22 cellular contexts compared by ENCODE assay signal in genomic region chr22:17955611-17956379, GRCh38.
DNase-seq lines count a peak whose midpoint lies in the region; ATAC-seq and TF ChIP-seq lines count a peak whose summit lies in the region.
"Had no signal": no experiment of that assay in that cellular context is flagged by ENCODE, and none has a peak within 500 bp of the region (broad histone marks: within the 10 kb centered on the region; RNA-seq: fewer than 3 reads in every experiment).

No MANE protein-coding gene starts in this region.

- H4K91ac ChIP-seq in IMR-90 (ENCODE audit: insufficient read depth, low read depth, low read length), result no peak overlapping the region
- no peak overlapping the region for H4K91ac ChIP-seq in mesenchymal stem cell (ENCODE audit: low read length)

- POLR2A ChIA-PET in IMR-90 (lab: Charles Lee; ENCODE audit: unreplicated experiment), result no interaction called here

- H3K36me3 Mint-ChIP-seq in brain, result peaks cover 22% of the 10 kb centered on the region
- peaks cover 58% of the 10 kb centered on the region for H3K36me3 Mint-ChIP-seq in stimulated activated memory B cell treated with anti-CD40 and anti-IgM and Interleukin-4, amounts not matched to agents 10 μg/mL and 1 μg/mL and 100 μg/mL, for 72 hours
- H3K36me3 Mint-ChIP-seq: neural progenitor cell had no signal

- H3K14ac ChIP-seq in IMR-90 (replicated peaks; ENCODE audit: low read depth, low read length) (peak overlapping the region; percentile 19; the same call in 1 of the 2 replicates), mesenchymal stem cell (ENCODE audit: low read length in 2 of 2) (peak overlapping the region in 1 of 2 experiments; percentile 66)

- peak overlapping the region; percentile 48 for H2AK9ac ChIP-seq in IMR-90 (replicated peaks; ENCODE audit: low read depth, low read length, poor library complexity)

- H4K8ac ChIP-seq in IMR-90 (ENCODE audit: low read depth in 2 of 2, low read length in 2 of 2) (no peak overlapping the region; a peak in 1 of 4 replicates), mesenchymal stem cell (ENCODE audit: low read length) (no peak overlapping the region)

- peaks cover 58% of the 10 kb centered on the region for H3K4me1 Mint-ChIP-seq in brain
- H3K4me1 Mint-ChIP-seq in stimulated activated memory B cell treated with anti-CD40 and anti-IgM and Interleukin-4, amounts not matched to agents 10 μg/mL and 1 μg/mL and 100 μg/mL, for 72 hours, result peaks cover 84% of the 10 kb centered on the region
- H3K4me1 Mint-ChIP-seq: activated CD4-positive, alpha-beta T cell treated with anti-CD3 and anti-CD28 coated beads, Interleukin-2, amount 10 ng/mL, durations not matched to agents 24 days and 14 days had no signal

- BruUV-seq in IMR-90 (replicated peaks; lab: Mats Ljungman, UMichigan), result no TSS peak

- H3K9me3 ChIP-seq in IMR-90 (ENCODE audit: control insufficient read depth, insufficient read depth, low read length) (no peaks in the 10 kb centered on the region), mesenchymal stem cell (ENCODE audit: control insufficient read depth, low read length) (no peaks in the 10 kb centered on the region)
- H3K9me3 ChIP-seq: gastrocnemius medialis, SJSA1 had no signal

- H3K18ac ChIP-seq in IMR-90 (ENCODE audit: low read depth, low read length), result no peak overlapping the region
- peak overlapping the region in 1 of 2 experiments; percentile 41 for H3K18ac ChIP-seq in mesenchymal stem cell (ENCODE audit: low read depth in 1 of 2, low read length in 2 of 2)

- H3K27me3 ChIP-seq in IMR-90 (ENCODE audit: control insufficient read depth, insufficient read depth, low read length), result no peaks in the 10 kb centered on the region
- H3K27me3 ChIP-seq in mesenchymal stem cell (ENCODE audit: control insufficient read depth in 1 of 2, insufficient read depth in 1 of 2, low read length in 2 of 2), result no peaks in the 10 kb centered on the region
- H3K27me3 ChIP-seq: gastrocnemius medialis, neural progenitor cell, SJSA1 had no signal

- peaks cover 51 to 84% of the 10 kb centered on the region in 2 experiments for H3K79me1 ChIP-seq in IMR-90 (ENCODE audit: low read depth in 1 of 2, low read length in 2 of 2)
- peaks cover 2% of the 10 kb centered on the region for H3K79me1 ChIP-seq in mesenchymal stem cell (replicated peaks; ENCODE audit: low read length, poor library complexity, severe bottlenecking)

- in situ Hi-C loops in IMR-90 (cut with MboI; ENCODE audit: low sequenced_read_pairs), result no loop called here

- dilution Hi-C loops in IMR-90 (cut with HindIII; ENCODE audit: low sequenced_read_pairs, unreplicated experiment), result no loop called here

- no peak for TF ChIP-seq CTCF in IMR-90 (conservative IDR thresholded peaks at IDR 0.05; ENCODE audit: low read depth, low read length)
- no peak for TF ChIP-seq CTCF in brain (conservative IDR thresholded peaks at IDR 0.05)

- no peak for TF ChIP-seq POLR2A in IMR-90 (IDR thresholded peaks at IDR 0.05; ENCODE audit: low read depth, low read length)

- H3K9ac ChIP-seq in IMR-90 (ENCODE audit: low read depth, low read length), result no peak overlapping the region
- no peak overlapping the region for H3K9ac ChIP-seq in mesenchymal stem cell (ENCODE audit: low read length)
- H3K9ac ChIP-seq: neural progenitor cell, parathyroid adenoma had no signal

- no peak overlapping the region for H2BK120ac ChIP-seq in IMR-90 (ENCODE audit: low read depth, low read length)
- no peak overlapping the region for H2BK120ac ChIP-seq in mesenchymal stem cell (ENCODE audit: low read depth, low read length)

- TF ChIP-seq RAD21 in IMR-90 (IDR thresholded peaks at IDR 0.05; ENCODE audit: low read length), result no peak

- intact Hi-C loops in IMR-90 (cut with micrococcal nuclease), result no loop called here

- CTCF ChIA-PET in IMR-90 (lab: Yijun Ruan, JAX), result interaction anchor here (0.5 kb wide), 1 partner anchor 860 kb away, joined by 3 read pairs; no protein-coding TSS in a partner anchor

- H2BK15ac ChIP-seq in IMR-90 (ENCODE audit: low read depth, low read length), result no peak overlapping the region
- H2BK15ac ChIP-seq in mesenchymal stem cell (ENCODE audit: low read depth, poor library complexity, severe bottlenecking), result no peak overlapping the region

- H3K23ac ChIP-seq in IMR-90 (ENCODE audit: low read depth, low read length) (no peak overlapping the region), mesenchymal stem cell (ENCODE audit: low read length in 2 of 2) (no peak overlapping the region)

- DNase-seq in IMR-90 (no peak), mesenchymal stem cell (no peak), NOMO-1 (lab: John Stamatoyannopoulos, UW; ENCODE audit: unreplicated experiment in 2 of 2) (no peak)
- DNase-seq: activated CD4-positive, alpha-beta T cell treated with anti-CD3 and anti-CD28 coated beads, Interleukin-2, amount 10 ng/mL, durations not matched to agents 24 days and 14 days; activated T-cell treated with anti-CD3 and anti-CD28 coated beads, Interleukin-2, amount 50 U/mL, for 24 hours; COR-L47; gastrocnemius medialis; KG1; NCI-H1105 treated with DMSO at 0.1 percent for 48 hours; NCI-H187 treated with DMSO at 0.1 percent for 48 hours; NCI-H2171; NCI-H510A; stimulated activated CD4-positive, alpha-beta T cell treated with anti-CD3 and anti-CD28 coated beads, Interleukin-4, amount 100 ng/mL, for 1 hour; trophoblast cell had no signal

- H3K36me3 ChIP-seq in IMR-90 (ENCODE audit: control insufficient read depth, insufficient read depth, low read length) (no peaks in the 10 kb centered on the region; the same call in 1 of the 2 replicates), mesenchymal stem cell (ENCODE audit: control insufficient read depth in 1 of 2, insufficient read depth in 2 of 2, low read depth in 1 of 2, low read length in 2 of 2) (peaks cover 7 to 22% of the 10 kb centered on the region in 2 experiments)
- H3K36me3 ChIP-seq: gastrocnemius medialis, neural progenitor cell had no signal

- peaks cover 10% of the 10 kb centered on the region for H3K4me1 ChIP-seq in IMR-90 (ENCODE audit: control insufficient read depth, insufficient read depth, low read length)
- H3K4me1 ChIP-seq in mesenchymal stem cell (ENCODE audit: control insufficient read depth, insufficient read depth, low read depth, low read length), result peaks cover 53% of the 10 kb centered on the region
- H3K4me1 ChIP-seq: SJSA1 had no signal

- H3K4me3 ChIP-seq in IMR-90 (ENCODE audit: insufficient read depth, low read depth, low read length), result no peak overlapping the region
- H3K4me3 ChIP-seq in mesenchymal stem cell (ENCODE audit: insufficient read depth in 1 of 2, low read depth in 1 of 2, low read length in 2 of 2), result no peak overlapping the region
- H3K4me3 ChIP-seq: gastrocnemius medialis, neural progenitor cell, SJSA1 had no signal

- H2BK12ac ChIP-seq in mesenchymal stem cell (ENCODE audit: low read length in 2 of 2), result no peak overlapping the region

- H3K27ac ChIP-seq in IMR-90 (ENCODE audit: insufficient read depth, low read length), result no peak overlapping the region
- peak overlapping the region; percentile 15 for H3K27ac ChIP-seq in mesenchymal stem cell (ENCODE audit: low read length, poor library complexity, severe bottlenecking)
- H3K27ac ChIP-seq: neural progenitor cell, parathyroid adenoma, SJSA1 had no signal

- WGBS in IMR-90 (ENCODE audit: extremely low coverage in 2 of 2, insufficient read length in 1 of 2), 2 experiments, result 100% methylated on average over 1 of the region's 8 CpGs; no CpG with 5 or more reads in 1 of the 2 experiments
- WGBS in mesenchymal stem cell, result 87% methylated on average over 7 of the region's 8 CpGs

- peak overlapping the region in 1 of 5 experiments; percentile 3 for H3K4me3 Mint-ChIP-seq in brain
- H3K4me3 Mint-ChIP-seq in stimulated activated memory B cell treated with anti-CD40 and anti-IgM and Interleukin-4, amounts not matched to agents 10 μg/mL and 1 μg/mL and 100 μg/mL, for 72 hours, result no peak overlapping the region
- H3K4me3 Mint-ChIP-seq: activated CD4-positive, alpha-beta T cell treated with anti-CD3 and anti-CD28 coated beads, Interleukin-2, amount 10 ng/mL, durations not matched to agents 24 days and 14 days; activated T-cell treated with anti-CD3 and anti-CD28 coated beads, Interleukin-2, amount 50 U/mL, for 24 hours; neural progenitor cell had no signal

- H3K27ac Mint-ChIP-seq in brain, result peak overlapping the region; percentile 6 to 96 (median 67)
- peak overlapping the region; percentile 5 for H3K27ac Mint-ChIP-seq in stimulated activated memory B cell treated with anti-CD40 and anti-IgM and Interleukin-4, amounts not matched to agents 10 μg/mL and 1 μg/mL and 100 μg/mL, for 72 hours
- H3K27ac Mint-ChIP-seq: activated CD4-positive, alpha-beta T cell treated with anti-CD3 and anti-CD28 coated beads, Interleukin-2, amount 10 ng/mL, durations not matched to agents 24 days and 14 days; activated T-cell treated with anti-CD3 and anti-CD28 coated beads, Interleukin-2, amount 50 U/mL, for 24 hours; neural progenitor cell had no signal

- no peaks in the 10 kb centered on the region for H3K9me3 Mint-ChIP-seq in brain
- no peaks in the 10 kb centered on the region for H3K9me3 Mint-ChIP-seq in stimulated activated memory B cell treated with anti-CD40 and anti-IgM and Interleukin-4, amounts not matched to agents 10 μg/mL and 1 μg/mL and 100 μg/mL, for 72 hours
- H3K9me3 Mint-ChIP-seq: activated CD4-positive, alpha-beta T cell treated with anti-CD3 and anti-CD28 coated beads, Interleukin-2, amount 10 ng/mL, durations not matched to agents 24 days and 14 days; activated T-cell treated with anti-CD3 and anti-CD28 coated beads, Interleukin-2, amount 50 U/mL, for 24 hours; neural progenitor cell had no signal

- no peak overlapping the region for H2BK20ac ChIP-seq in IMR-90 (ENCODE audit: low read depth, low read length)

- peaks cover 16% of the 10 kb centered on the region for H4K20me1 ChIP-seq in IMR-90 (ENCODE audit: insufficient read depth, low read length)

- H3K4ac ChIP-seq in IMR-90 (ENCODE audit: low read depth, low read length) (no peak overlapping the region; the same call in 1 of the 2 replicates), mesenchymal stem cell (ENCODE audit: low read depth in 1 of 2, low read length in 2 of 2) (no peak overlapping the region)

- no peak overlapping the region for H2AK5ac ChIP-seq in IMR-90 (ENCODE audit: low read depth, low read length)
- H2AK5ac ChIP-seq in mesenchymal stem cell (ENCODE audit: low read length, severe bottlenecking), result no peak overlapping the region

- H3K4me2 ChIP-seq in IMR-90 (ENCODE audit: low read depth, low read length) (no peak overlapping the region), mesenchymal stem cell (ENCODE audit: low read length, poor library complexity, severe bottlenecking) (no peak overlapping the region)

- H3K9me1 ChIP-seq in IMR-90 (ENCODE audit: insufficient read depth, low read length), result peaks cover 29% of the 10 kb centered on the region

- no peak overlapping the region for H4K5ac ChIP-seq in IMR-90 (ENCODE audit: low read depth, low read length)

- no peak overlapping the region for H3K56ac ChIP-seq in IMR-90 (ENCODE audit: extremely low read depth, insufficient read depth, low read length)

- H2AFZ ChIP-seq in IMR-90 (replicated peaks; ENCODE audit: low read length, poor library complexity), result no peak overlapping the region
- H2AFZ ChIP-seq in mesenchymal stem cell (ENCODE audit: low read depth, low read length), result no peak overlapping the region
- H2AFZ ChIP-seq: neural progenitor cell, parathyroid adenoma had no signal

- peak; percentile 50 for ATAC-seq in IMR-90 (ENCODE audit: low read depth)
- no peak for ATAC-seq in stimulated activated memory B cell treated with anti-CD40 and anti-IgM and Interleukin-4, amounts not matched to agents 10 μg/mL and 1 μg/mL and 100 μg/mL, for 72 hours
- ATAC-seq in GM19467 (IDR thresholded peaks at IDR 0.05; ENCODE audit: unreplicated experiment), result no peak
- no peak for ATAC-seq in GM21367 (IDR thresholded peaks at IDR 0.05; ENCODE audit: unreplicated experiment)
- ATAC-seq: gastrocnemius medialis, right cardiac atrium had no signal

- no peaks in the 10 kb centered on the region for H3K27me3 Mint-ChIP-seq in brain
- H3K27me3 Mint-ChIP-seq in stimulated activated memory B cell treated with anti-CD40 and anti-IgM and Interleukin-4, amounts not matched to agents 10 μg/mL and 1 μg/mL and 100 μg/mL, for 72 hours, result no peaks in the 10 kb centered on the region
- H3K27me3 Mint-ChIP-seq: activated CD4-positive, alpha-beta T cell treated with anti-CD3 and anti-CD28 coated beads, Interleukin-2, amount 10 ng/mL, durations not matched to agents 24 days and 14 days; activated T-cell treated with anti-CD3 and anti-CD28 coated beads, Interleukin-2, amount 50 U/mL, for 24 hours had no signal

- H2BK5ac ChIP-seq in IMR-90 (ENCODE audit: low read depth, low read length, poor library complexity, severe bottlenecking) (no peak overlapping the region), mesenchymal stem cell (ENCODE audit: low read depth, low read length, poor library complexity, severe bottlenecking) (no peak overlapping the region)
